In the genomic region with DNA sequence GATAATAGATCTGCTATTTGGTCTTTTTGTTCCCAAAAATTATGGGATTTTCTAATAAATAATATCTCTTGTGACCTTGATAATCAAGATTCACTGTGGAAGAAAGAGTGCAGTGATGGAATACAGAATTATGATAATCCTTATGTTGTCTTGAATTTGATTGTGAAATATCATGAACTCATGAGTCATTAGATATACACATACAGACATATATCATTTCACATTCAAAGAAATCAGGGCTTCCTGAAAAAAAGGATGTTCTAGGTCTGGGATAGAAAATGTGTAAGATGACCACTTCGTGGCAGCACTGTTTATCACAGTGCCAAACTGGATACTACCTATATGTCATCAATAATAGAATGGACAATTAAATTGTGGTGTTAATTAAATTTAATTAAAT, we compare ENCODE assay signal across 22 cellular contexts.
"Had no signal": no experiment of that assay in that cellular context is flagged by ENCODE, and none has a peak within 500 bp of the region (broad histone marks: within the 10 kb centered on the region; RNA-seq: fewer than 3 reads in every experiment).

No MANE protein-coding gene starts in this region.

- H3K4me3 ChIP-seq: colonic mucosa, heart right ventricle, left ventricle myocardium inferior, spleen, testis, upper lobe of right lung had no signal

- H3K36me3 ChIP-seq: colonic mucosa, left ventricle myocardium inferior, upper lobe of right lung had no signal

- H3K27ac ChIP-seq: colonic mucosa, heart right ventricle, left ventricle myocardium inferior, spleen, testis, upper lobe of right lung had no signal

- H3K36me3 Mint-ChIP-seq: activated naive CD4-positive, alpha-beta T cell treated with anti-CD3 and anti-CD28 coated beads, Interleukin-2, amount 50 U/mL, for 72 hours had no signal

- H3K27ac Mint-ChIP-seq: activated naive CD4-positive, alpha-beta T cell treated with anti-CD3 and anti-CD28 coated beads, Interleukin-2, amount 50 U/mL, for 72 hours; activated T-cell treated with anti-CD3 and anti-CD28 coated beads, Interleukin-2, amount 50 U/mL, for 72 hours; nephron progenitor cell; stimulated activated memory B cell treated with anti-CD40 and anti-IgM and Interleukin-4, amounts not matched to agents 10 μg/mL and 1 μg/mL and 100 μg/mL, for 72 hours; T-helper 1 cell treated with Interleukin-12 subunit alpha and Interleukin-12 subunit beta and Interleukin-4 antibody, amounts not matched to agents 30 μg/mL and 1 μg/mL, for 36 hours had no signal

- H3K4me1 ChIP-seq: colonic mucosa, heart right ventricle, left ventricle myocardium inferior, spleen, testis, upper lobe of right lung had no signal

- H3K27me3 Mint-ChIP-seq: stimulated activated memory B cell treated with anti-CD40 and anti-IgM and Interleukin-4, amounts not matched to agents 10 μg/mL and 1 μg/mL and 100 μg/mL, for 72 hours had no signal

- H3K4me3 Mint-ChIP-seq: activated T-cell treated with anti-CD3 and anti-CD28 coated beads, Interleukin-2, amount 50 U/mL, for 72 hours; nephron progenitor cell; stimulated activated memory B cell treated with anti-CD40 and anti-IgM and Interleukin-4, amounts not matched to agents 10 μg/mL and 1 μg/mL and 100 μg/mL, for 72 hours; T-helper 1 cell treated with Interleukin-12 subunit alpha and Interleukin-12 subunit beta and Interleukin-4 antibody, amounts not matched to agents 30 μg/mL and 1 μg/mL, for 36 hours had no signal

- H3K9me3 ChIP-seq: colonic mucosa, heart right ventricle, left ventricle myocardium inferior, spleen, testis, upper lobe of right lung had no signal

- H3K9me3 Mint-ChIP-seq: activated naive CD4-positive, alpha-beta T cell treated with anti-CD3 and anti-CD28 coated beads, Interleukin-2, amount 50 U/mL, for 72 hours; activated T-cell treated with anti-CD3 and anti-CD28 coated beads, Interleukin-2, amount 50 U/mL, for 72 hours; nephron progenitor cell; stimulated activated memory B cell treated with anti-CD40 and anti-IgM and Interleukin-4, amounts not matched to agents 10 μg/mL and 1 μg/mL and 100 μg/mL, for 72 hours; T-helper 1 cell treated with Interleukin-12 subunit alpha and Interleukin-12 subunit beta and Interleukin-4 antibody, amounts not matched to agents 30 μg/mL and 1 μg/mL, for 36 hours had no signal

- H3K27me3 ChIP-seq: colonic mucosa, heart right ventricle, spleen, testis, upper lobe of right lung had no signal

- DNase-seq: activated CD8-positive, alpha-beta memory T cell treated with anti-CD3 and anti-CD28 coated beads for 24 hours; activated CD8-positive, alpha-beta memory T cell treated with anti-CD3 and anti-CD28 coated beads, Interleukin-2, amount 50 U/mL, for 48 hours; activated effector memory CD4-positive, alpha-beta T cell treated with anti-CD3 and anti-CD28 coated beads, Interleukin-2, amount 50 U/mL, for 16 hours; activated T-cell treated with anti-CD3 and anti-CD28 coated beads, Interleukin-2, amount 50 U/mL, for 72 hours; amniotic stem cell; caudate nucleus; colonic mucosa; heart right ventricle; kidney glomerular epithelial cell; left ventricle myocardium inferior; mammary epithelial cell; nephron progenitor cell; nucleus accumbens; posterior cingulate gyrus; spleen; stimulated activated CD4-positive, alpha-beta T cell treated with anti-CD3 and anti-CD28 coated beads, Interleukin-4, amount 100 ng/mL, for 4 hours; testis; upper lobe of right lung had no signal

- H3K4me1 Mint-ChIP-seq: stimulated activated memory B cell treated with anti-CD40 and anti-IgM and Interleukin-4, amounts not matched to agents 10 μg/mL and 1 μg/mL and 100 μg/mL, for 72 hours had no signal

- ATAC-seq: activated CD4-positive, CD25-positive, alpha-beta regulatory T cell treated with anti-CD3 and anti-CD28 coated beads, Interleukin-2, amount 50 U/mL, for 24 hours; activated naive CD4-positive, alpha-beta T cell treated with anti-CD3 and anti-CD28 coated beads, Interleukin-2, amount 50 U/mL, for 72 hours; activated T-cell treated with anti-CD3 and anti-CD28 coated beads, Interleukin-2, amount 50 U/mL, for 72 hours; heart right ventricle; stimulated activated memory B cell treated with anti-CD40 and anti-IgM and Interleukin-4, amounts not matched to agents 10 μg/mL and 1 μg/mL and 100 μg/mL, for 72 hours; upper lobe of right lung had no signal
